Comparison of ENCODE assay signal across 1 cellular context in the genomic region with DNA sequence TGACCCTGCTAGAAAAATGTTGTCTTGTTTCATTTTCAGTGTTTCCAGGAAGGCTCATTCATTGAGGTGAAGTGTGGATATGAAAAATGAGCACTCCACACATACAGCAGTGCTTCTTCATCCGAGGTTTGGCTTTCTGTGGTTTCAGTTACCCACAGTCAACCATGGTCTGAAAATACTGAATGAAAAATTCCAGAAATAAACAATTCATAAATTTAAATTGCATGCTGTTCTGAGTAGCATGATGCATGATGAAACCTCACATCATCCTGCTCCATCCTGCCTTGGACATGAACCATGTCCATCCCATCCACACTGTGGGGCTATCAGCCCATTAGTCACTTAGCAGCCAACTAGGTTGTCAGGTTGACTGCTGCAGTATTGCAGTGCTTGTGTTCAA.
TF ChIP-seq lines count a peak whose summit lies in the region.

No MANE protein-coding gene starts in this region.

TF ChIP-seq in GM23338, 12 proteins besides CTCF, POLR2A, EP300 and RAD21 (continued from another document):
- TF ChIP-seq, protein P1, sequence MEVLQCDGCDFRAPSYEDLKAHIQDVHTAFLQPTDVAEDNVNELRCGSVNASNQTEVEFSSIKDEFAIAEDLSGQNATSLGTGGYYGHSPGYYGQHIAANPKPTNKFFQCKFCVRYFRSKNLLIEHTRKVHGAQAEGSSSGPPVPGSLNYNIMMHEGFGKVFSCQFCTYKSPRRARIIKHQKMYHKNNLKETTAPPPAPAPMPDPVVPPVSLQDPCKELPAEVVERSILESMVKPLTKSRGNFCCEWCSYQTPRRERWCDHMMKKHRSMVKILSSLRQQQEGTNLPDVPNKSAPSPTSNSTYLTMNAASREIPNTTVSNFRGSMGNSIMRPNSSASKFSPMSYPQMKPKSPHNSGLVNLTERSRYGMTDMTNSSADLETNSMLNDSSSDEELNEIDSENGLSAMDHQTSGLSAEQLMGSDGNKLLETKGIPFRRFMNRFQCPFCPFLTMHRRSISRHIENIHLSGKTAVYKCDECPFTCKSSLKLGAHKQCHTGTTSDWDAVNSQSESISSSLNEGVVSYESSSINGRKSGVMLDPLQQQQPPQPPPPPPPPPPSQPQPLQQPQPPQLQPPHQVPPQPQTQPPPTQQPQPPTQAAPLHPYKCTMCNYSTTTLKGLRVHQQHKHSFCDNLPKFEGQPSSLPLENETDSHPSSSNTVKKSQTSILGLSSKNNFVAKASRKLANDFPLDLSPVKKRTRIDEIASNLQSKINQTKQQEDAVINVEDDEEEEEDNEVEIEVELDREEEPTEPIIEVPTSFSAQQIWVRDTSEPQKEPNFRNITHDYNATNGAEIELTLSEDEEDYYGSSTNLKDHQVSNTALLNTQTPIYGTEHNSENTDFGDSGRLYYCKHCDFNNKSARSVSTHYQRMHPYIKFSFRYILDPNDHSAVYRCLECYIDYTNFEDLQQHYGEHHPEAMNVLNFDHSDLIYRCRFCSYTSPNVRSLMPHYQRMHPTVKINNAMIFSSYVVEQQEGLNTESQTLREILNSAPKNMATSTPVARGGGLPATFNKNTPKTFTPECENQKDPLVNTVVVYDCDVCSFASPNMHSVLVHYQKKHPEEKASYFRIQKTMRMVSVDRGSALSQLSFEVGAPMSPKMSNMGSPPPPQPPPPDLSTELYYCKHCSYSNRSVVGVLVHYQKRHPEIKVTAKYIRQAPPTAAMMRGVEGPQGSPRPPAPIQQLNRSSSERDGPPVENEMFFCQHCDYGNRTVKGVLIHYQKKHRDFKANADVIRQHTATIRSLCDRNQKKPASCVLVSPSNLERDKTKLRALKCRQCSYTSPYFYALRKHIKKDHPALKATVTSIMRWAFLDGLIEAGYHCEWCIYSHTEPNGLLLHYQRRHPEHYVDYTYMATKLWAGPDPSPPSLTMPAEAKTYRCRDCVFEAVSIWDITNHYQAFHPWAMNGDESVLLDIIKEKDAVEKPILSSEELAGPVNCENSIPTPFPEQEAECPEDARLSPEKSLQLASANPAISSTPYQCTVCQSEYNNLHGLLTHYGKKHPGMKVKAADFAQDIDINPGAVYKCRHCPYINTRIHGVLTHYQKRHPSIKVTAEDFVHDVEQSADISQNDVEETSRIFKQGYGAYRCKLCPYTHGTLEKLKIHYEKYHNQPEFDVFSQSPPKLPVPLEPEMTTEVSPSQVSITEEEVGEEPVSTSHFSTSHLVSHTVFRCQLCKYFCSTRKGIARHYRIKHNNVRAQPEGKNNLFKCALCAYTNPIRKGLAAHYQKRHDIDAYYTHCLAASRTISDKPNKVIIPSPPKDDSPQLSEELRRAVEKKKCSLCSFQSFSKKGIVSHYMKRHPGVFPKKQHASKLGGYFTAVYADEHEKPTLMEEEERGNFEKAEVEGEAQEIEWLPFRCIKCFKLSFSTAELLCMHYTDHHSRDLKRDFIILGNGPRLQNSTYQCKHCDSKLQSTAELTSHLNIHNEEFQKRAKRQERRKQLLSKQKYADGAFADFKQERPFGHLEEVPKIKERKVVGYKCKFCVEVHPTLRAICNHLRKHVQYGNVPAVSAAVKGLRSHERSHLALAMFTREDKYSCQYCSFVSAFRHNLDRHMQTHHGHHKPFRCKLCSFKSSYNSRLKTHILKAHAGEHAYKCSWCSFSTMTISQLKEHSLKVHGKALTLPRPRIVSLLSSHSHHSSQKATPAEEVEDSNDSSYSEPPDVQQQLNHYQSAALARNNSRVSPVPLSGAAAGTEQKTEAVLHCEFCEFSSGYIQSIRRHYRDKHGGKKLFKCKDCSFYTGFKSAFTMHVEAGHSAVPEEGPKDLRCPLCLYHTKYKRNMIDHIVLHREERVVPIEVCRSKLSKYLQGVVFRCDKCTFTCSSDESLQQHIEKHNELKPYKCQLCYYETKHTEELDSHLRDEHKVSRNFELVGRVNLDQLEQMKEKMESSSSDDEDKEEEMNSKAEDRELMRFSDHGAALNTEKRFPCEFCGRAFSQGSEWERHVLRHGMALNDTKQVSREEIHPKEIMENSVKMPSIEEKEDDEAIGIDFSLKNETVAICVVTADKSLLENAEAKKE (CRISPR knock-in tag; IDR thresholded peaks at IDR 0.05) = no peak
